In genomic region chr1:229570891-229571516, GRCh38 we compare ENCODE assay signal across 19 cellular contexts. TPM values are rescaled to one million over a fixed set of nuclear protein-coding genes. Genes with fewer than 3 reads are reported as not detected.
DNase-seq lines count a peak whose midpoint lies in the region; ATAC-seq and TF ChIP-seq lines count a peak whose summit lies in the region.
"Had no signal": no experiment of that assay in that cellular context is flagged by ENCODE, and none has a peak within 500 bp of the region (broad histone marks: within the 10 kb centered on the region; RNA-seq: fewer than 3 reads in every experiment).

No MANE protein-coding gene starts in this region.

- peak overlapping the region; percentile 96 for H3K27ac Mint-ChIP-seq in stimulated activated memory B cell treated with anti-CD40 and anti-IgM and Interleukin-4, amounts not matched to agents 10 μg/mL and 1 μg/mL and 100 μg/mL, for 72 hours
- H3K27ac Mint-ChIP-seq in activated CD8-positive, alpha-beta T cell treated with anti-CD3 and anti-CD28 coated beads for 36 hours, result no peak overlapping the region
- H3K27ac Mint-ChIP-seq: T-helper 1 cell treated with Interleukin-12 subunit alpha and Interleukin-12 subunit beta and Interleukin-4 antibody, amounts not matched to agents 30 μg/mL and 1 μg/mL, for 36 hours had no signal

- no peaks in the 10 kb centered on the region for H3K36me3 Mint-ChIP-seq in stimulated activated memory B cell treated with anti-CD40 and anti-IgM and Interleukin-4, amounts not matched to agents 10 μg/mL and 1 μg/mL and 100 μg/mL, for 72 hours
- H3K36me3 Mint-ChIP-seq in activated CD8-positive, alpha-beta T cell treated with anti-CD3 and anti-CD28 coated beads for 36 hours (ENCODE audit: low read depth), result no peaks in the 10 kb centered on the region

- peak overlapping the region; percentile 41; the same call in 1 of the 2 replicates for H2AFZ ChIP-seq in OCI-LY7 (ENCODE audit: low read length)

- ATAC-seq in stimulated activated memory B cell treated with anti-CD40 and anti-IgM and Interleukin-4, amounts not matched to agents 10 μg/mL and 1 μg/mL and 100 μg/mL, for 72 hours, result no peak
- no peak for ATAC-seq in activated CD8-positive, alpha-beta T cell treated with anti-CD3 and anti-CD28 coated beads for 36 hours
- no peak for ATAC-seq in GM19023 (IDR thresholded peaks at IDR 0.05; ENCODE audit: unreplicated experiment)

- H4K20me1 ChIP-seq in OCI-LY7 (ENCODE audit: insufficient read depth, low read length), result no peaks in the 10 kb centered on the region

- no TSS peak for BruUV-seq in OCI-LY7 (replicated peaks; lab: Mats Ljungman, UMichigan)

- H3K27ac ChIP-seq in OCI-LY7 (ENCODE audit: low read depth, low read length, poor library complexity, severe bottlenecking), result no peak overlapping the region
- H3K27ac ChIP-seq: 22Rv1, Peyer's patch had no signal

- H3K4me1 ChIP-seq in OCI-LY7 (ENCODE audit: insufficient read depth, low read length, poor library complexity, severe bottlenecking), result no peaks in the 10 kb centered on the region
- H3K4me1 ChIP-seq: Peyer's patch had no signal

- no peak overlapping the region for H3K4me3 ChIP-seq in OCI-LY7 (ENCODE audit: low read depth, low read length, poor library complexity, severe bottlenecking)
- H3K4me3 ChIP-seq: Peyer's patch had no signal

- peak overlapping the region; percentile 64 for H3K4me3 Mint-ChIP-seq in stimulated activated memory B cell treated with anti-CD40 and anti-IgM and Interleukin-4, amounts not matched to agents 10 μg/mL and 1 μg/mL and 100 μg/mL, for 72 hours
- H3K4me3 Mint-ChIP-seq in activated CD8-positive, alpha-beta T cell treated with anti-CD3 and anti-CD28 coated beads for 36 hours, result no peak overlapping the region
- H3K4me3 Mint-ChIP-seq: T-helper 1 cell treated with Interleukin-12 subunit alpha and Interleukin-12 subunit beta and Interleukin-4 antibody, amounts not matched to agents 30 μg/mL and 1 μg/mL, for 36 hours had no signal

- H3K9me2 ChIP-seq in OCI-LY7 (ENCODE audit: insufficient read depth, low read length), result no peaks in the 10 kb centered on the region

- no peak for TF ChIP-seq CTCF in OCI-LY7 (conservative IDR thresholded peaks at IDR 0.05; ENCODE audit: low read length)
- no peak for TF ChIP-seq CTCF in activated CD8-positive, alpha-beta T cell treated with anti-CD3 and anti-CD28 coated beads for 36 hours (IDR thresholded peaks at IDR 0.05)

- intact Hi-C loops in OCI-LY7 (cut with micrococcal nuclease; ENCODE audit: unreplicated experiment), result no loop called here
- intact Hi-C loops in activated CD8-positive, alpha-beta T cell treated with anti-CD3 and anti-CD28 coated beads for 36 hours (cut with micrococcal nuclease), result no loop called here

- H3K9me3 ChIP-seq in OCI-LY7 (ENCODE audit: low read length), result no peaks in the 10 kb centered on the region
- H3K9me3 ChIP-seq: Peyer's patch had no signal

- no peaks in the 10 kb centered on the region for H3K27me3 Mint-ChIP-seq in stimulated activated memory B cell treated with anti-CD40 and anti-IgM and Interleukin-4, amounts not matched to agents 10 μg/mL and 1 μg/mL and 100 μg/mL, for 72 hours
- no peaks in the 10 kb centered on the region for H3K27me3 Mint-ChIP-seq in activated CD8-positive, alpha-beta T cell treated with anti-CD3 and anti-CD28 coated beads for 36 hours

- DNase-seq in DMS153 (lab: John Stamatoyannopoulos, UW) (peak; percentile 50), DMS153 treated with DMSO at 0.1 percent for 48 hours (lab: John Stamatoyannopoulos, UW; ENCODE audit: unreplicated experiment) (no peak), NCI-H2029 (lab: John Stamatoyannopoulos, UW) (peak; percentile 73), OCI-LY7 (ENCODE audit: low spot score) (no peak), NCI-H446 treated with DMSO at 0.1 percent for 48 hours (lab: John Stamatoyannopoulos, UW) (no peak)
- no peak for DNase-seq in activated CD8-positive, alpha-beta T cell treated with anti-CD3 and anti-CD28 coated beads for 36 hours
- DNase-seq: DND-41, GDM1, HCEC 1CT, KBM-7, NCI-H1092, NCI-H1694, NCI-H526, Peyer's patch, SHP77 treated with DMSO at 0.1 percent for 48 hours had no signal

- POLR2A ChIA-PET in OCI-LY7 (lab: Charles Lee), result interaction anchor here (1.2 kb wide), 1 partner anchor 124 kb away, joined by 3 read pairs; no protein-coding TSS in a partner anchor
- POLR2A ChIA-PET in activated CD8-positive, alpha-beta T cell treated with anti-CD3 and anti-CD28 coated beads for 36 hours (lab: Charles Lee), result no interaction called here

- no peaks in the 10 kb centered on the region for H3K9me3 Mint-ChIP-seq in stimulated activated memory B cell treated with anti-CD40 and anti-IgM and Interleukin-4, amounts not matched to agents 10 μg/mL and 1 μg/mL and 100 μg/mL, for 72 hours
- no peaks in the 10 kb centered on the region for H3K9me3 Mint-ChIP-seq in activated CD8-positive, alpha-beta T cell treated with anti-CD3 and anti-CD28 coated beads for 36 hours
- H3K9me3 Mint-ChIP-seq: T-helper 1 cell treated with Interleukin-12 subunit alpha and Interleukin-12 subunit beta and Interleukin-4 antibody, amounts not matched to agents 30 μg/mL and 1 μg/mL, for 36 hours had no signal

- H3K4me2 ChIP-seq in OCI-LY7 (ENCODE audit: low read length), result no peak overlapping the region

- H3K79me2 ChIP-seq in OCI-LY7 (ENCODE audit: insufficient read depth, low read depth, low read length), result no peaks in the 10 kb centered on the region

- CTCF ChIA-PET in OCI-LY7 (lab: Charles Lee; ENCODE audit: unreplicated experiment), result no interaction called here
- CTCF ChIA-PET in activated CD8-positive, alpha-beta T cell treated with anti-CD3 and anti-CD28 coated beads for 36 hours (lab: Charles Lee), result no interaction called here

- H3K4me1 Mint-ChIP-seq in stimulated activated memory B cell treated with anti-CD40 and anti-IgM and Interleukin-4, amounts not matched to agents 10 μg/mL and 1 μg/mL and 100 μg/mL, for 72 hours, result peaks cover 33% of the 10 kb centered on the region
- no peaks in the 10 kb centered on the region for H3K4me1 Mint-ChIP-seq in activated CD8-positive, alpha-beta T cell treated with anti-CD3 and anti-CD28 coated beads for 36 hours (ENCODE audit: low read depth)

- no peaks in the 10 kb centered on the region for H3K36me3 ChIP-seq in OCI-LY7 (ENCODE audit: insufficient read depth, low read length)
- H3K36me3 ChIP-seq: Peyer's patch had no signal

RNA-seq across cellular contexts. Expression of gene ABCB10, which starts 12.5 kb away (rescaled TPM):
- 14.1 and 16.4 TPM in 2 replicates for total RNA-seq in OCI-LY7 (2014; rRNA removed; shearing (Covaris generic))
- total RNA-seq in OCI-LY7 (2022), result 25.4 and 27.2 TPM in 2 replicates
- 10 to 100 TPM; 30.7 to 32.1 TPM for total RNA-seq in activated CD8-positive, alpha-beta T cell treated with anti-CD3 and anti-CD28 coated beads for 36 hours

RNA-seq across cellular contexts. Expression of gene TAF5L, which starts 54.9 kb away (rescaled TPM):
- total RNA-seq in OCI-LY7 (2014; rRNA removed; shearing (Covaris generic)), result 23.5 and 32.9 TPM in 2 replicates
- 30.3 and 33.7 TPM in 2 replicates for total RNA-seq in OCI-LY7 (2022)
- total RNA-seq in activated CD8-positive, alpha-beta T cell treated with anti-CD3 and anti-CD28 coated beads for 36 hours, result 10 to 100 TPM; 17.7 to 19.5 TPM

RNA-seq across cellular contexts. Expression of gene URB2, which starts 55.0 kb away (rescaled TPM):
- total RNA-seq in OCI-LY7 (2014; rRNA removed; shearing (Covaris generic)), result 27.0 and 30.2 TPM in 2 replicates
- 17.3 and 25.1 TPM in 2 replicates for total RNA-seq in OCI-LY7 (2022)
- 10 to 100 TPM; 17.4 to 17.7 TPM for total RNA-seq in activated CD8-positive, alpha-beta T cell treated with anti-CD3 and anti-CD28 coated beads for 36 hours

Comparison
In these comparisons a context has a peak if more than half of its experiments do, and no peak if none do; other contexts are left out.
1. DNase-seq: peak in DMS153 (single experiment) and NCI-H2029 (single experiment); none in DMS153 treated with DMSO at 0.1 percent for 48 hours (single experiment), OCI-LY7 (single experiment), activated CD8-positive, alpha-beta T cell treated with anti-CD3 and anti-CD28 coated beads for 36 hours (single experiment) and NCI-H446 treated with DMSO at 0.1 percent for 48 hours (single experiment).